In genomic region chr16:88812737-88813395, GRCh38 we compare ENCODE assay signal across 7 cellular contexts. TPM values are rescaled to one million over a fixed set of nuclear protein-coding genes. Genes with fewer than 3 reads are reported as not detected.
DNase-seq lines count a peak whose midpoint lies in the region; ATAC-seq, FAIRE-seq and TF ChIP-seq lines count a peak whose summit lies in the region.
"Not testable (repeated sequence)": the region's sequence is repeated elsewhere in the genome, so short reads cannot be mapped to it uniquely, and the experiment has no call there.

No MANE protein-coding gene starts in this region.

- H3K79me2 ChIP-seq in GM12878 (ENCODE audit: control insufficient read depth, insufficient read depth, low read length) = peaks cover 26% of the 10 kb centered on the region

- peak overlapping the region; percentile 85 for H3K4me2 ChIP-seq in GM12878 (ENCODE audit: control insufficient read depth, insufficient read depth)

- FAIRE-seq in GM12878 (lab: Jason Lieb, UNC) = not testable (repeated sequence)

- H3K4me3 ChIP-seq in GM12878 = peak overlapping the region; percentile 58
- H3K4me3 ChIP-seq in fibroblast of mammary gland (ENCODE audit: control insufficient read depth, low read depth, low read length) = peak overlapping the region; percentile 43
- H3K4me3 ChIP-seq in lung = not testable (repeated sequence)

- not testable (repeated sequence) for TF ChIP-seq CTCF in VCaP (conservative IDR thresholded peaks at IDR 0.05); GM12878 (IDR thresholded peaks at IDR 0.05 in 2 of 3, conservative IDR thresholded peaks at IDR 0.05 in 1 of 3; ENCODE audit: control insufficient read depth in 2 of 3, extremely low read depth in 1 of 3, insufficient read depth in 1 of 3, low read depth in 3 of 3, low read length in 3 of 3); fibroblast of mammary gland (conservative IDR thresholded peaks at IDR 0.05; ENCODE audit: control insufficient read depth, insufficient read depth, low read depth, low read length); lung (IDR thresholded peaks at IDR 0.05; ENCODE audit: control extremely low read depth, extremely low read depth)

- RAD21 ChIA-PET in GM12878 (lab: Charles Lee; ENCODE audit: unreplicated experiment) = interaction anchor here (0.8 to 4.0 kb wide), 6 partner anchors 32 to 887 kb away, joined by 3 to 14 read pairs (median 5); partner anchors contain the start of genes GALNS, TRAPPC2L and ZNF778

- H3K27ac ChIP-seq in VCaP (peak overlapping the region; percentile 68), GM12878 (ENCODE audit: control insufficient read depth, insufficient read depth) (peak overlapping the region; percentile 95), lung (ENCODE audit: low read depth in 1 of 2, low read length in 1 of 2) (peak overlapping the region; percentile 81 to 85)

- H3K27me3 ChIP-seq in GM12878 (replicated peaks in 1 of 2; ENCODE audit: control insufficient read depth in 2 of 2, insufficient read depth in 2 of 2, low read length in 1 of 2); lung (ENCODE audit: control insufficient read depth, insufficient read depth): not testable (repeated sequence)

- H3K36me3 ChIP-seq in GM12878 (ENCODE audit: control insufficient read depth in 2 of 2, insufficient read depth in 2 of 2, low read length in 1 of 2) (peaks cover 6 to 18% of the 10 kb centered on the region in 2 experiments; a peak in 3 of 4 replicates), lung (ENCODE audit: control insufficient read depth in 2 of 2, insufficient read depth in 2 of 2, low read length in 2 of 2) (peaks cover 0 to 16% of the 10 kb centered on the region in 2 donors)

- WGBS in GM12878 (ENCODE audit: insufficient coverage, insufficient replicate concordance, low lambda C conversion rate, missing lambda C conversion rate) = 73% methylated on average over 35 of the region's 35 CpGs
- WGBS in lung, 2 donors = 45 to 54% methylated on average over 35 of the region's 35 CpGs

- DNase-seq in ELR (ENCODE audit: low read depth) = peak; percentile 60
- DNase-seq in M059J (ENCODE audit: low read depth) = peak; percentile 52
- not testable (repeated sequence) for DNase-seq in GM12878 (ENCODE audit: low read depth, low spot score); lung (ENCODE audit: low spot score); sciatic nerve (ENCODE audit: low spot score)
- peak; percentile 55 for DNase-seq in fibroblast of mammary gland (ENCODE audit: low read depth)

- POLR2A ChIA-PET in GM12878 (lab: Charles Lee) = interaction anchor here (1.0 to 4.2 kb wide), 6 partner anchors 11 to 128 kb away, joined by 3 to 30 read pairs (median 6); no protein-coding TSS in a partner anchor

- peak; percentile 33; the same call in 1 of the 2 replicates for TF ChIP-seq POLR2A in GM12878 (IDR thresholded peaks at IDR 0.05; ENCODE audit: low read depth, low read length)

- in situ Hi-C loops in GM12878 (cut with MboI) = not testable (repeated sequence)

- SMC1A ChIA-PET in GM12878 (lab: Charles Lee; ENCODE audit: uncharacterized antibody, unreplicated experiment) = interaction anchor here (0.7 to 1.6 kb wide), 4 partner anchors 31 to 354 kb away, joined by 3 to 4 read pairs (median 4); no protein-coding TSS in a partner anchor

- intact Hi-C loops in GM12878 (cut with micrococcal nuclease; ENCODE audit: unreplicated experiment) = loop anchor here (5.0 kb wide), 2 partner anchors 44 to 161 kb away; partner anchors contain the start of genes CYBA, GALNS and TRAPPC2L
- intact Hi-C loops in sciatic nerve (cut with DNase I) = not testable (repeated sequence)

- BruUV-seq in GM12878 (replicated peaks; lab: Mats Ljungman, UMichigan) = not testable (repeated sequence)

- not testable (repeated sequence) for TF ChIP-seq RAD21 in GM12878 (IDR thresholded peaks at IDR 0.05; ENCODE audit: insufficient read depth, low read depth, low read length)

- peak overlapping the region; percentile 88 for H3K9ac ChIP-seq in GM12878 (ENCODE audit: control insufficient read depth, insufficient read depth, low read length)

- H2AFZ ChIP-seq in GM12878 (ENCODE audit: control insufficient read depth, low read depth, low read length) = not testable (repeated sequence)

- TF ChIP-seq EP300 in GM12878 (IDR thresholded peaks at IDR 0.05; ENCODE audit: borderline replicate concordance in 1 of 2, control insufficient read depth in 1 of 2, low read depth in 2 of 2, low read length in 2 of 2) = not testable (repeated sequence)

- not testable (repeated sequence) for H3K9me3 ChIP-seq in GM12878 (replicated peaks; ENCODE audit: control insufficient read depth, insufficient read depth, low read length); lung (ENCODE audit: control insufficient read depth in 2 of 2, insufficient read depth in 1 of 2, low read length in 1 of 2)

- H3K4me1 ChIP-seq in GM12878 (ENCODE audit: control insufficient read depth, insufficient read depth, low read length) = peaks cover 20% of the 10 kb centered on the region
- not testable (repeated sequence) for H3K4me1 ChIP-seq in lung (ENCODE audit: control insufficient read depth in 2 of 2, insufficient read depth in 2 of 2, low read length in 2 of 2)

- not testable (repeated sequence) for H4K20me1 ChIP-seq in GM12878 (ENCODE audit: control insufficient read depth, insufficient read depth)

- CTCF ChIA-PET in GM12878 (lab: Yijun Ruan, JAX) = interaction anchor here (0.7 to 2.6 kb wide), 11 partner anchors 13 to 402 kb away, joined by 3 to 19 read pairs (median 4); partner anchors contain the start of genes GALNS and TRAPPC2L

- not testable (repeated sequence) for ATAC-seq in GM12878; lung (ENCODE audit: insufficient read depth, low FRiP score)
- ATAC-seq in sciatic nerve = peak; percentile 3

RNA-seq across cellular contexts. Expression of gene APRT, which starts 1.1 kb away (rescaled TPM):
- total RNA-seq in M059J (2014; rRNA removed; shearing (Covaris generic)) = 136 and 151 TPM in 2 replicates
- total RNA-seq in GM12878 (2013; cell fraction: nucleolus; rRNA removed) = 39.3 and 42.6 TPM in 2 replicates
- 308 and 348 TPM in 2 replicates for total RNA-seq in GM12878 (2014; rRNA removed)
- total RNA-seq in GM12878 (2014; rRNA removed; fragmentation: Illumina TruSeq; extraction: Trizol) = 106 and 113 TPM in 2 replicates
- total RNA-seq in GM12878 (2021) = 219 and 234 TPM in 2 replicates
- polyA plus RNA-seq in GM12878 (2011; ENCODE audit: low read depth) = 71.1 TPM
- 39.6 and 95.7 TPM in 2 replicates for polyA plus RNA-seq in GM12878 (2011; rRNA removed)
- polyA plus RNA-seq in GM12878 (2011; cell fraction: cytosol; rRNA removed) = 75.8 and 141 TPM in 2 replicates
- polyA plus RNA-seq in GM12878 (2011; cell fraction: nucleus; rRNA removed) = 107 and 109 TPM in 2 replicates
- 148 and 153 TPM in 2 replicates for polyA plus RNA-seq in GM12878 (2012)
- 8.6 and 46.2 TPM in 2 replicates for polyA plus RNA-seq in GM12878 (2014; fragmentation: Illumina TruSeq; extraction: Trizol)
- polyA plus RNA-seq in GM12878 (2014; fragmentation: Nextera tagmentation; extraction: Ambion mirVana) = 100 to 1,000 TPM in 1 of 2 experiments, 10 to 100 TPM in 1; 30.6 to 100 TPM
- polyA plus RNA-seq in GM12878 (2014; rRNA removed) = 278 and 338 TPM in 2 replicates
- polyA plus RNA-seq in GM12878 (2016; fragmentation: Nextera tagmentation; extraction: Ambion mirVana) = 100 to 1,000 TPM; 446 to 495 TPM
- polyA minus RNA-seq in GM12878 (2011; rRNA and poly(A)+ RNA removed) = 11.7 and 28.6 TPM in 2 replicates
- polyA minus RNA-seq in GM12878 (2011; cell fraction: cytosol; rRNA and poly(A)+ RNA removed) = 42.0 and 50.9 TPM in 2 replicates
- polyA minus RNA-seq in GM12878 (2011; cell fraction: nucleus; rRNA and poly(A)+ RNA removed) = 22.0 and 30.6 TPM in 2 replicates
- total RNA-seq in lung = 100 to 1,000 TPM in 1 of 2 donors, 10 to 100 TPM in 1; 44.2 to 196 TPM
- 100 to 1,000 TPM; 157 to 260 TPM for polyA plus RNA-seq in lung
- total RNA-seq in sciatic nerve = 46.0 TPM

RNA-seq across cellular contexts. Expression of gene CDT1, which starts 9.3 kb away (rescaled TPM):
- total RNA-seq in M059J (2014; rRNA removed; shearing (Covaris generic)) = 12.8 and 44.4 TPM in 2 replicates
- total RNA-seq in GM12878 (2013; cell fraction: nucleolus; rRNA removed) = 10.9 and 14.9 TPM in 2 replicates
- total RNA-seq in GM12878 (2014; rRNA removed) (40.4 and 59.3 TPM in 2 replicates), GM12878 (2014; rRNA removed; fragmentation: Illumina TruSeq; extraction: Trizol) (6.5 and 8.5 TPM in 2 replicates), GM12878 (2021) (87.6 and 90.0 TPM in 2 replicates), lung (1 to 10 TPM; 3.0 to 5.8 TPM), sciatic nerve (0.76 TPM)
- 8.4 TPM for polyA plus RNA-seq in GM12878 (2011; ENCODE audit: low read depth)
- polyA plus RNA-seq in GM12878 (2011; rRNA removed) (3.3 and 9.0 TPM in 2 replicates), GM12878 (2014; fragmentation: Illumina TruSeq; extraction: Trizol) (1.3 and 4.3 TPM in 2 replicates), GM12878 (2014; fragmentation: Nextera tagmentation; extraction: Ambion mirVana) (1 to 10 TPM in 1 of 2 experiments, under 1 TPM in 1; 0.50 to 1.9 TPM), GM12878 (2014; rRNA removed) (37.7 and 58.6 TPM in 2 replicates), GM12878 (2016; fragmentation: Nextera tagmentation; extraction: Ambion mirVana) (10 to 100 TPM in 1 of 2 experiments, 1 to 10 TPM in 1; 5.7 to 41.3 TPM), lung (1 to 10 TPM; 2.0 to 3.6 TPM)
- polyA plus RNA-seq in GM12878 (2011; cell fraction: cytosol; rRNA removed) = 24.4 and 33.2 TPM in 2 replicates
- polyA plus RNA-seq in GM12878 (2011; cell fraction: nucleus; rRNA removed) = 26.7 and 44.2 TPM in 2 replicates
- polyA plus RNA-seq in GM12878 (2012) = 39.9 and 49.2 TPM in 2 replicates
- 8.9 and 34.4 TPM in 2 replicates for polyA minus RNA-seq in GM12878 (2011; rRNA and poly(A)+ RNA removed)
- 37.6 and 54.5 TPM in 2 replicates for polyA minus RNA-seq in GM12878 (2011; cell fraction: cytosol; rRNA and poly(A)+ RNA removed)
- 8.5 and 22.1 TPM in 2 replicates for polyA minus RNA-seq in GM12878 (2011; cell fraction: nucleus; rRNA and poly(A)+ RNA removed)

RNA-seq across cellular contexts. Expression of gene PIEZO1, which starts 27.8 kb away (rescaled TPM):
- total RNA-seq in M059J (2014; rRNA removed; shearing (Covaris generic)) = 49.1 and 89.6 TPM in 2 replicates
- total RNA-seq in GM12878 (2013; cell fraction: nucleolus; rRNA removed) = 218 and 234 TPM in 2 replicates
- total RNA-seq in GM12878 (2014; rRNA removed) (96.3 and 106 TPM in 2 replicates), GM12878 (2014; rRNA removed; fragmentation: Illumina TruSeq; extraction: Trizol) (21.8 and 30.6 TPM in 2 replicates), GM12878 (2021) (146 and 169 TPM in 2 replicates), lung (100 to 1,000 TPM; 113 to 200 TPM), sciatic nerve (111 TPM)
- polyA plus RNA-seq in GM12878 (2011; ENCODE audit: low read depth) = 55.6 TPM
- polyA plus RNA-seq in GM12878 (2011; rRNA removed) (15.2 and 28.0 TPM in 2 replicates), GM12878 (2014; fragmentation: Illumina TruSeq; extraction: Trizol) (17.0 and 39.9 TPM in 2 replicates), GM12878 (2014; fragmentation: Nextera tagmentation; extraction: Ambion mirVana) (1 to 10 TPM; 1.3 to 7.2 TPM), GM12878 (2014; rRNA removed) (116 and 167 TPM in 2 replicates), GM12878 (2016; fragmentation: Nextera tagmentation; extraction: Ambion mirVana) (10 to 100 TPM; 31.1 to 35.6 TPM), lung (100 to 1,000 TPM; 180 to 207 TPM)
- polyA plus RNA-seq in GM12878 (2011; cell fraction: cytosol; rRNA removed) = 47.6 and 77.5 TPM in 2 replicates
- polyA plus RNA-seq in GM12878 (2011; cell fraction: nucleus; rRNA removed) = 493 and 679 TPM in 2 replicates
- 77.9 and 106 TPM in 2 replicates for polyA plus RNA-seq in GM12878 (2012)
- polyA minus RNA-seq in GM12878 (2011; rRNA and poly(A)+ RNA removed) = 39.4 and 60.9 TPM in 2 replicates
- 27.0 and 30.1 TPM in 2 replicates for polyA minus RNA-seq in GM12878 (2011; cell fraction: cytosol; rRNA and poly(A)+ RNA removed)
- 81.4 and 144 TPM in 2 replicates for polyA minus RNA-seq in GM12878 (2011; cell fraction: nucleus; rRNA and poly(A)+ RNA removed)

RNA-seq across cellular contexts. Expression of gene GALNS, which starts 43.9 kb away (rescaled TPM):
- 28.9 and 34.1 TPM in 2 replicates for total RNA-seq in M059J (2014; rRNA removed; shearing (Covaris generic))
- 64.8 and 87.4 TPM in 2 replicates for total RNA-seq in GM12878 (2013; cell fraction: nucleolus; rRNA removed)
- total RNA-seq in GM12878 (2014; rRNA removed) (4.0 and 5.1 TPM in 2 replicates), GM12878 (2014; rRNA removed; fragmentation: Illumina TruSeq; extraction: Trizol) (3.7 and 4.3 TPM in 2 replicates), GM12878 (2021) (9.6 and 12.4 TPM in 2 replicates), lung (10 to 100 TPM; 33.6 to 61.9 TPM), sciatic nerve (41.1 TPM)
- 6.4 TPM for polyA plus RNA-seq in GM12878 (2011; ENCODE audit: low read depth)
- polyA plus RNA-seq in GM12878 (2011; rRNA removed) (3.5 and 4.2 TPM in 2 replicates), GM12878 (2014; fragmentation: Illumina TruSeq; extraction: Trizol) (2.6 and 6.0 TPM in 2 replicates), GM12878 (2014; fragmentation: Nextera tagmentation; extraction: Ambion mirVana) (under 1 TPM; 0.37 to 0.95 TPM), GM12878 (2014; rRNA removed) (8.1 and 9.5 TPM in 2 replicates), GM12878 (2016; fragmentation: Nextera tagmentation; extraction: Ambion mirVana) (1 to 10 TPM; 5.6 to 6.5 TPM), lung (10 to 100 TPM; 21.4 to 26.9 TPM)
- polyA plus RNA-seq in GM12878 (2011; cell fraction: cytosol; rRNA removed) = 3.5 and 3.9 TPM in 2 replicates
- 21.1 and 23.2 TPM in 2 replicates for polyA plus RNA-seq in GM12878 (2011; cell fraction: nucleus; rRNA removed)
- polyA plus RNA-seq in GM12878 (2012) = 8.5 and 8.8 TPM in 2 replicates
- 3.1 and 10.6 TPM in 2 replicates for polyA minus RNA-seq in GM12878 (2011; rRNA and poly(A)+ RNA removed)
- 1.1 and 3.3 TPM in 2 replicates for polyA minus RNA-seq in GM12878 (2011; cell fraction: cytosol; rRNA and poly(A)+ RNA removed)
- polyA minus RNA-seq in GM12878 (2011; cell fraction: nucleus; rRNA and poly(A)+ RNA removed) = 10.0 and 19.4 TPM in 2 replicates

RNA-seq across cellular contexts. Expression of gene TRAPPC2L, which starts 44.1 kb away (rescaled TPM):
- total RNA-seq in M059J (2014; rRNA removed; shearing (Covaris generic)) = 36.8 and 48.4 TPM in 2 replicates
- total RNA-seq in GM12878 (2013; cell fraction: nucleolus; rRNA removed) = 23.0 and 27.4 TPM in 2 replicates
- total RNA-seq in GM12878 (2014; rRNA removed) (66.3 and 73.0 TPM in 2 replicates), GM12878 (2014; rRNA removed; fragmentation: Illumina TruSeq; extraction: Trizol) (52.8 and 56.3 TPM in 2 replicates), GM12878 (2021) (69.6 and 70.7 TPM in 2 replicates), lung (10 to 100 TPM; 34.2 to 55.4 TPM), sciatic nerve (41.2 TPM)
- polyA plus RNA-seq in GM12878 (2011; ENCODE audit: low read depth) = 120 TPM
- polyA plus RNA-seq in GM12878 (2011; rRNA removed) (71.0 and 158 TPM in 2 replicates), GM12878 (2014; fragmentation: Illumina TruSeq; extraction: Trizol) (64.0 and 79.3 TPM in 2 replicates), GM12878 (2014; fragmentation: Nextera tagmentation; extraction: Ambion mirVana) (100 to 1,000 TPM; 337 to 363 TPM), GM12878 (2014; rRNA removed) (67.0 and 105 TPM in 2 replicates), GM12878 (2016; fragmentation: Nextera tagmentation; extraction: Ambion mirVana) (100 to 1,000 TPM; 189 to 221 TPM), lung (100 to 1,000 TPM in 1 of 2 donors, 10 to 100 TPM in 1; 41.5 to 106 TPM)
- polyA plus RNA-seq in GM12878 (2011; cell fraction: cytosol; rRNA removed) = 97.6 and 110 TPM in 2 replicates
- 55.1 and 62.1 TPM in 2 replicates for polyA plus RNA-seq in GM12878 (2011; cell fraction: nucleus; rRNA removed)
- 62.8 and 86.2 TPM in 2 replicates for polyA plus RNA-seq in GM12878 (2012)
- 28.0 and 32.8 TPM in 2 replicates for polyA minus RNA-seq in GM12878 (2011; rRNA and poly(A)+ RNA removed)
- 9.6 and 15.1 TPM in 2 replicates for polyA minus RNA-seq in GM12878 (2011; cell fraction: cytosol; rRNA and poly(A)+ RNA removed)
- 26.0 and 35.4 TPM in 2 replicates for polyA minus RNA-seq in GM12878 (2011; cell fraction: nucleus; rRNA and poly(A)+ RNA removed)
